In the genomic region with DNA sequence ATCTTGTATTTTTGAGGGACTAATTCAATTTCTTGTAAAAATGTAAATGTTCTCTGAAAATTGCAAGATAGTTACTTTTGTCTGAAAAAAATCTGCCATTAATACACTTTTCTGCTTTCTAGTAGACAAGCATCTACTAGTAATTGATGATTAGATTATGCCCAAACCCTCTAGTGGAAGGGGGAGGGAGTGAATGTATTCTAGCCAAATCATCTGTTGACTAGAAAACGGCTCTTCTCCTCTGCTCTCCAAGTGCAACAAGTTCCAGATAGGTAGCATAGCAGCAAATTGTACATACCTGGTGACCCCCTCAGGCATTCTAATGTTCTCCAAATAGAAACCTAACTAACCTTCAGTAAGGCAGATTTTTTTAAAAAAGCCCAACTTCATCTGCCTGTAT, we compare ENCODE assay signal across 19 cellular contexts. TPM values are rescaled to one million over a fixed set of nuclear protein-coding genes. Genes with fewer than 3 reads are reported as not detected.
A peak's percentile ranks its signal among the peaks of the same experiment; 100 is the strongest.
DNase-seq lines count a peak whose midpoint lies in the region; ATAC-seq and TF ChIP-seq lines count a peak whose summit lies in the region.
"Had no signal": no experiment of that assay in that cellular context is flagged by ENCODE, and none has a peak within 500 bp of the region (broad histone marks: within the 10 kb centered on the region; RNA-seq: fewer than 3 reads in every experiment).

No MANE protein-coding gene starts in this region.

- no peaks in the 10 kb centered on the region for H3K9me2 ChIP-seq in Karpas-422 (replicated peaks; ENCODE audit: insufficient read depth, low read length)

- H3K27me3 ChIP-seq in Karpas-422 (ENCODE audit: low read length) (no peaks in the 10 kb centered on the region), brain microvascular endothelial cell (replicated peaks) (no peaks in the 10 kb centered on the region)
- H3K27me3 ChIP-seq: BLaER1 treated with 17β-estradiol and CSF1 and Interleukin-3, amounts not matched to agents 10 nM and 100 nM had no signal

- H3K36me3 ChIP-seq in Karpas-422 (ENCODE audit: insufficient read depth, low read length): peaks cover 22% of the 10 kb centered on the region; the same call in 1 of the 2 replicates
- peaks cover 8% of the 10 kb centered on the region for H3K36me3 ChIP-seq in brain microvascular endothelial cell (replicated peaks)
- H3K36me3 ChIP-seq: WERI-Rb-1 had no signal

- H4K20me1 ChIP-seq in Karpas-422 (ENCODE audit: insufficient read depth, low read depth, low read length): no peaks in the 10 kb centered on the region

- H3K9ac ChIP-seq in Karpas-422 (ENCODE audit: low read length): no peak overlapping the region
- H3K9ac ChIP-seq: BLaER1 treated with 17β-estradiol and CSF1 and Interleukin-3, amounts not matched to agents 10 nM and 100 nM had no signal

- no peak overlapping the region for H2AFZ ChIP-seq in Karpas-422 (ENCODE audit: low read length)

- H3K4me2 ChIP-seq in Karpas-422 (ENCODE audit: low read depth, low read length, poor library complexity, severe bottlenecking): no peak overlapping the region
- H3K4me2 ChIP-seq: BLaER1 treated with 17β-estradiol and CSF1 and Interleukin-3, amounts not matched to agents 10 nM and 100 nM had no signal

- H3K4me1 ChIP-seq in Karpas-422 (ENCODE audit: low read length): peaks cover 3% of the 10 kb centered on the region; the same call in 1 of the 2 replicates
- H3K4me1 ChIP-seq: BLaER1 treated with 17β-estradiol and CSF1 and Interleukin-3, amounts not matched to agents 10 nM and 100 nM had no signal

- H3K27ac ChIP-seq in Karpas-422 (ENCODE audit: low read length): no peak overlapping the region
- no peak overlapping the region for H3K27ac ChIP-seq in brain microvascular endothelial cell
- H3K27ac ChIP-seq: BLaER1 treated with 17β-estradiol and CSF1 and Interleukin-3, amounts not matched to agents 10 nM and 100 nM; WERI-Rb-1 had no signal

- H3K4me3 ChIP-seq in Karpas-422 (ENCODE audit: low read length) (no peak overlapping the region), brain microvascular endothelial cell (ENCODE audit: low read depth, low read length) (no peak overlapping the region), retinal pigment epithelial cell (ENCODE audit: low read length) (no peak overlapping the region)
- H3K4me3 ChIP-seq: BLaER1 treated with 17β-estradiol and CSF1 and Interleukin-3, amounts not matched to agents 10 nM and 100 nM had no signal

- no peaks in the 10 kb centered on the region for H3K9me3 ChIP-seq in Karpas-422 (ENCODE audit: low read length)
- H3K9me3 ChIP-seq: BLaER1 treated with 17β-estradiol and CSF1 and Interleukin-3, amounts not matched to agents 10 nM and 100 nM had no signal

- in situ Hi-C loops in brain microvascular endothelial cell (cut with HindIII; ENCODE audit: low pct_ligation_motif_present, low sequenced_read_pairs): no loop called here

- DNase-seq in NCI-H82 (lab: John Stamatoyannopoulos, UW) (peak; percentile 32), NCI-H82 treated with DMSO at 0.1 percent for 48 hours (lab: John Stamatoyannopoulos, UW; ENCODE audit: unreplicated experiment) (no peak), Karpas-422 (peak; percentile 48), brain microvascular endothelial cell (no peak), retinal pigment epithelial cell (ENCODE audit: low read depth) (no peak)
- no peak for DNase-seq in activated T-cell treated with anti-CD3 and anti-CD28 coated beads, Interleukin-2, amount 50 U/mL, for 48 hours
- DNase-seq: aorta; effector CD8-positive, alpha-beta T cell; GF-D8; NCI-H1930; NCI-H446 treated with DMSO at 0.1 percent for 48 hours; SIG-M5; stimulated activated CD4-positive, alpha-beta T cell treated with anti-CD3 and anti-CD28 coated beads, Interleukin-12 subunit alpha, Interleukin-12 subunit beta, amount 100 ng/mL, for 4 hours; WERI-Rb-1 had no signal

- H3K79me2 ChIP-seq in Karpas-422 (ENCODE audit: low read length): peaks cover 18% of the 10 kb centered on the region

- TF ChIP-seq CTCF in brain microvascular endothelial cell (IDR thresholded peaks at IDR 0.05; ENCODE audit: low read depth, low read length, missing control alignments): peak; percentile 19
- peak; percentile 12 for TF ChIP-seq CTCF in retinal pigment epithelial cell (conservative IDR thresholded peaks at IDR 0.05; ENCODE audit: low read depth, low read length)

- no peak for ATAC-seq in HG02571 (IDR thresholded peaks at IDR 0.05; ENCODE audit: unreplicated experiment)
- no peak for ATAC-seq in GM19467 (IDR thresholded peaks at IDR 0.05; ENCODE audit: unreplicated experiment)
- ATAC-seq: HepG2, left lobe of liver had no signal

RNA-seq across cellular contexts. Expression of gene RELCH, which starts 58.6 kb away (rescaled TPM):
- 39.4 and 91.9 TPM in 2 replicates for total RNA-seq in Karpas-422 (2014; rRNA removed; shearing (Covaris generic); ENCODE audit: low replicate concordance)

RNA-seq across cellular contexts. Expression of gene PIGN, which starts 58.8 kb away (rescaled TPM):
- 33.8 and 68.5 TPM in 2 replicates for total RNA-seq in Karpas-422 (2014; rRNA removed; shearing (Covaris generic); ENCODE audit: low replicate concordance)

Comparison
In these comparisons a context has a peak if more than half of its experiments do, and no peak if none do; other contexts are left out.
1. DNase-seq: peak in NCI-H82 (single experiment) and Karpas-422 (single experiment); none in NCI-H82 treated with DMSO at 0.1 percent for 48 hours (single experiment), brain microvascular endothelial cell (single experiment), retinal pigment epithelial cell (single experiment) and activated T-cell treated with anti-CD3 and anti-CD28 coated beads, Interleukin-2, amount 50 U/mL, for 48 hours (0 of 2).